11 cellular contexts compared by ENCODE assay signal in genomic region chr5:181235689-181236366, GRCh38. TPM values are rescaled to one million over a fixed set of nuclear protein-coding genes. Genes with fewer than 3 reads are reported as not detected.
DNase-seq lines count a peak whose midpoint lies in the region; ATAC-seq and TF ChIP-seq lines count a peak whose summit lies in the region.
"Had no signal": no experiment of that assay in that cellular context is flagged by ENCODE, and none has a peak within 500 bp of the region (broad histone marks: within the 10 kb centered on the region; RNA-seq: fewer than 3 reads in every experiment).

No MANE protein-coding gene starts in this region.

- no peak overlapping the region for H3K27ac ChIP-seq in MM.1S (ENCODE audit: low read length)
- H3K27ac ChIP-seq: upper lobe of left lung had no signal

- H3K27ac Mint-ChIP-seq in activated naive CD4-positive, alpha-beta T cell treated with anti-CD3 and anti-CD28 coated beads, Interleukin-2, amount 50 U/mL, for 24 hours, result peak overlapping the region; percentile 78
- peak overlapping the region; percentile 59 for H3K27ac Mint-ChIP-seq in activated naive CD8-positive, alpha-beta T cell treated with anti-CD3 and anti-CD28 coated beads, Interleukin-2, amount 50 U/mL, for 24 hours
- H3K27ac Mint-ChIP-seq in stimulated activated effector memory CD8-positive, alpha-beta T cell treated with anti-CD3 and anti-CD28 coated beads, Interleukin-12 subunit alpha, Interleukin-12 subunit beta, amount 100 ng/mL, for 72 hours, result peak overlapping the region; percentile 77

- H3K36me3 ChIP-seq in MM.1S (replicated peaks; ENCODE audit: insufficient read depth, low read length), result peaks cover 31% of the 10 kb centered on the region

- no peaks in the 10 kb centered on the region for H3K9me2 ChIP-seq in MM.1S (replicated peaks; ENCODE audit: insufficient read depth, low read length)

- H3K27me3 ChIP-seq in MM.1S (replicated peaks; ENCODE audit: insufficient read depth, low read length), result no peaks in the 10 kb centered on the region
- H3K27me3 ChIP-seq: upper lobe of left lung had no signal

- H3K9ac ChIP-seq in MM.1S (ENCODE audit: low read length), result no peak overlapping the region

- H3K4me2 ChIP-seq in MM.1S (ENCODE audit: low read depth, low read length), result no peak overlapping the region

- H3K36me3 Mint-ChIP-seq in activated naive CD4-positive, alpha-beta T cell treated with anti-CD3 and anti-CD28 coated beads, Interleukin-2, amount 50 U/mL, for 24 hours, result peaks cover 28% of the 10 kb centered on the region
- H3K36me3 Mint-ChIP-seq in activated naive CD8-positive, alpha-beta T cell treated with anti-CD3 and anti-CD28 coated beads, Interleukin-2, amount 50 U/mL, for 24 hours (ENCODE audit: low read depth), result peaks cover 68% of the 10 kb centered on the region
- peaks cover 100% of the 10 kb centered on the region for H3K36me3 Mint-ChIP-seq in stimulated activated effector memory CD8-positive, alpha-beta T cell treated with anti-CD3 and anti-CD28 coated beads, Interleukin-12 subunit alpha, Interleukin-12 subunit beta, amount 100 ng/mL, for 72 hours

- DNase-seq in activated naive CD4-positive, alpha-beta T cell treated with anti-CD3 and anti-CD28 coated beads, Interleukin-2, amount 50 U/mL, for 16 hours, result no peak
- peak; percentile 44 for DNase-seq in NAMALWA (ENCODE audit: low spot score)
- DNase-seq in activated naive CD8-positive, alpha-beta T cell treated with anti-CD3 and anti-CD28 coated beads, Interleukin-2, amount 50 U/mL, for 24 hours, result no peak
- DNase-seq in stimulated activated effector memory CD8-positive, alpha-beta T cell treated with anti-CD3 and anti-CD28 coated beads, Interleukin-12 subunit alpha, Interleukin-12 subunit beta, amount 100 ng/mL, for 72 hours (ENCODE audit: low spot score in 2 of 2), result no peak
- DNase-seq in left colon, result no peak
- DNase-seq in MM.1S, result no peak
- DNase-seq: NCI-H1694 treated with DMSO at 0.1 percent for 48 hours, T1000, upper lobe of left lung had no signal

- no peak overlapping the region for H3K4me3 Mint-ChIP-seq in activated naive CD4-positive, alpha-beta T cell treated with anti-CD3 and anti-CD28 coated beads, Interleukin-2, amount 50 U/mL, for 24 hours
- H3K4me3 Mint-ChIP-seq in activated naive CD8-positive, alpha-beta T cell treated with anti-CD3 and anti-CD28 coated beads, Interleukin-2, amount 50 U/mL, for 24 hours, result no peak overlapping the region
- H3K4me3 Mint-ChIP-seq in stimulated activated effector memory CD8-positive, alpha-beta T cell treated with anti-CD3 and anti-CD28 coated beads, Interleukin-12 subunit alpha, Interleukin-12 subunit beta, amount 100 ng/mL, for 72 hours, result no peak overlapping the region

- no peak for ATAC-seq in activated naive CD8-positive, alpha-beta T cell treated with anti-CD3 and anti-CD28 coated beads, Interleukin-2, amount 50 U/mL, for 24 hours
- ATAC-seq in stimulated activated effector memory CD8-positive, alpha-beta T cell treated with anti-CD3 and anti-CD28 coated beads, Interleukin-12 subunit alpha, Interleukin-12 subunit beta, amount 100 ng/mL, for 72 hours, result no peak
- ATAC-seq in left colon (no peak), esophagus mucosa (no peak)

- H2AFZ ChIP-seq in MM.1S (ENCODE audit: low read length), result no peak overlapping the region

- TF ChIP-seq CTCF in MM.1S (IDR thresholded peaks at IDR 0.05; ENCODE audit: low read length), result no peak

- H3K79me2 ChIP-seq in MM.1S (ENCODE audit: low read length), result peaks cover 35% of the 10 kb centered on the region

- no peak overlapping the region for H3K4me3 ChIP-seq in MM.1S (ENCODE audit: low read length)
- H3K4me3 ChIP-seq: upper lobe of left lung had no signal

- H3K9me3 ChIP-seq in MM.1S (replicated peaks; ENCODE audit: insufficient read depth, low read length), result no peaks in the 10 kb centered on the region
- H3K9me3 ChIP-seq: upper lobe of left lung had no signal

- 0 out of 2 replicates have a peak, but pooled peaks cover under 1% of the 10 kb centered on the region for H3K4me1 ChIP-seq in MM.1S (ENCODE audit: low read length)

- intact Hi-C loops in left colon (cut with DNase I, micrococcal nuclease), result no loop called here

- H3K4me1 Mint-ChIP-seq in activated naive CD4-positive, alpha-beta T cell treated with anti-CD3 and anti-CD28 coated beads, Interleukin-2, amount 50 U/mL, for 24 hours, result peaks cover 25% of the 10 kb centered on the region
- peaks cover 30% of the 10 kb centered on the region for H3K4me1 Mint-ChIP-seq in activated naive CD8-positive, alpha-beta T cell treated with anti-CD3 and anti-CD28 coated beads, Interleukin-2, amount 50 U/mL, for 24 hours
- peaks cover 31% of the 10 kb centered on the region for H3K4me1 Mint-ChIP-seq in stimulated activated effector memory CD8-positive, alpha-beta T cell treated with anti-CD3 and anti-CD28 coated beads, Interleukin-12 subunit alpha, Interleukin-12 subunit beta, amount 100 ng/mL, for 72 hours

- peaks cover 53% of the 10 kb centered on the region for H3F3A ChIP-seq in MM.1S (ENCODE audit: insufficient read depth, low read length)

- H4K20me1 ChIP-seq in MM.1S (ENCODE audit: insufficient read depth, low read length), result peaks cover 22% of the 10 kb centered on the region; the same call in 1 of the 2 replicates

- H3K27me3 Mint-ChIP-seq in activated naive CD4-positive, alpha-beta T cell treated with anti-CD3 and anti-CD28 coated beads, Interleukin-2, amount 50 U/mL, for 24 hours, result no peaks in the 10 kb centered on the region
- no peaks in the 10 kb centered on the region for H3K27me3 Mint-ChIP-seq in activated naive CD8-positive, alpha-beta T cell treated with anti-CD3 and anti-CD28 coated beads, Interleukin-2, amount 50 U/mL, for 24 hours

- H3K9me3 Mint-ChIP-seq in activated naive CD4-positive, alpha-beta T cell treated with anti-CD3 and anti-CD28 coated beads, Interleukin-2, amount 50 U/mL, for 24 hours, result no peaks in the 10 kb centered on the region
- H3K9me3 Mint-ChIP-seq in activated naive CD8-positive, alpha-beta T cell treated with anti-CD3 and anti-CD28 coated beads, Interleukin-2, amount 50 U/mL, for 24 hours, result no peaks in the 10 kb centered on the region
- H3K9me3 Mint-ChIP-seq in stimulated activated effector memory CD8-positive, alpha-beta T cell treated with anti-CD3 and anti-CD28 coated beads, Interleukin-12 subunit alpha, Interleukin-12 subunit beta, amount 100 ng/mL, for 72 hours, result no peaks in the 10 kb centered on the region

RNA-seq across cellular contexts. Expression of gene RACK1, which starts 7.9 kb away (rescaled TPM):
- total RNA-seq in left colon (1,000 to 10,000 TPM; 1,192 to 1,207 TPM), esophagus mucosa (1,941 TPM)

RNA-seq across cellular contexts. Expression of gene TRIM41, which starts 12.7 kb away (rescaled TPM):
- 10 to 100 TPM; 21.5 to 32.0 TPM for total RNA-seq in left colon
- 16.4 TPM for total RNA-seq in esophagus mucosa

RNA-seq across cellular contexts. Expression of gene TRIM52, which starts 25.1 kb away (rescaled TPM):
- total RNA-seq in left colon (10 to 100 TPM; 11.4 to 13.1 TPM), esophagus mucosa (2.7 TPM)

RNA-seq across cellular contexts. Expression of gene TRIM7, which starts 30.8 kb away (rescaled TPM):
- 10 to 100 TPM in 1 of 2 donors, 1 to 10 TPM in 1; 5.8 to 14.2 TPM for total RNA-seq in left colon
- total RNA-seq in esophagus mucosa, result 36.9 TPM
